9 cellular contexts compared by ENCODE assay signal in the genomic region with DNA sequence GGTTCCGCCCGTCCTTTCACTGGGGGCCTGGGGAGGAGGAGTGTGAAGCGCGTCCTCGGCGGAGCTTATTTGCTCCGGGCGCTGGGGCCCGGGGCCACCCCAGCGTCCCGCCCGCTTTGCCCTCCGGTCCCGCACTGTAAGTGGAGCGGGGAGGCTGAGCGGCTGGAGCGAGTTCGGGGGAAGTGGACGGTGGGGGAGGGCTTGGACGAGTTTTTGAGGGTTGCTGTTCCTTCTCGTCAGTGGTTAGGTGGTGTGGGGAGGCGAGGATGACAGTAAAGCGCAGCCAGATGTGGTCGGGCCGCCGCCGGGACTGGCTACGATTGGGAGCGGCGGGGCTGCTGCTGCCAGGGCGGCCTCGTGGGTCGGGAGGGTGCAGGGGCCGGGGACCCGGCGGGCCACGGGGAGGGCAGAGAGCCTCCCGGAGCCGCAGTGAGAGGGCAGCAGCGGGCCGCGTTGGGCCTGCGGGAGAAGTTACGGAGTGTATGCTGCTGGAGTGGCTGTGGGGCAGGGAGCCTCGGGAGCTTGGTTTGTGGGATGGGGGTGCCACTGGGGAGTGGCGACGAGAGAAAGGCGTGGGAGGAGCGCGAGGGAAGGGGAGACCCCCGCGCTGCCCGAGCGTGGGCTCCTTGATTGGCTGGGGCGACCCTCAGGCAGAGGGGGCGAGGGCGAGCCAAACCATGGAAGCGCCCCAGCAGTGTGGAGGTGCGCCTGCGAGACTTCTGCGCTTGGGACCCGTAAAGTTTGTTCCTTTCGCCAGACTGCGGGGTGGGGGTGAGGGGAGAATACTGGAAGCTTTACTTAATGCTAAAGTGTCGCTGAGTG. TPM values are rescaled to one million over a fixed set of nuclear protein-coding genes. Genes with fewer than 3 reads are reported as not detected.
DNase-seq lines count a peak whose midpoint lies in the region; ATAC-seq lines count a peak whose summit lies in the region.
"Had no signal": no experiment of that assay in that cellular context is flagged by ENCODE, and none has a peak within 500 bp of the region (broad histone marks: within the 10 kb centered on the region; RNA-seq: fewer than 3 reads in every experiment).

No MANE protein-coding gene starts in this region.

- H3K4me3 ChIP-seq in MG63 (peak overlapping the region; percentile 22), adipocyte (ENCODE audit: low read length) (peak overlapping the region; percentile 94), rectal smooth muscle tissue (ENCODE audit: low read length) (peak overlapping the region; percentile 69)

- peak overlapping the region; percentile 41 for H3K27ac ChIP-seq in rectal smooth muscle tissue (ENCODE audit: low read depth, low read length)
- H3K27ac ChIP-seq: neutrophil had no signal

- peak overlapping the region; percentile 94 for H3K9ac ChIP-seq in adipocyte (ENCODE audit: low read length)
- H3K9ac ChIP-seq in rectal smooth muscle tissue (ENCODE audit: low read length) = no peak overlapping the region

- no peaks in the 10 kb centered on the region for H3K9me3 ChIP-seq in MG63
- H3K9me3 ChIP-seq in adipocyte (ENCODE audit: control insufficient read depth, low read length) = no peaks in the 10 kb centered on the region
- H3K9me3 ChIP-seq: neutrophil had no signal

- peak; percentile 76 for DNase-seq in DMS114 treated with DMSO at 0.1 percent for 48 hours (lab: John Stamatoyannopoulos, UW; ENCODE audit: unreplicated experiment)
- DNase-seq in MG63 = peak; percentile 47
- DNase-seq in adipocyte (ENCODE audit: low read depth) = peak; percentile 87
- DNase-seq in left ventricle myocardium superior = peak; percentile 87
- no peak for DNase-seq in stimulated activated CD8-positive, alpha-beta memory T cell treated with anti-CD3 and anti-CD28 coated beads, Interleukin-4, amount 100 ng/mL, for 48 hours
- no peak for DNase-seq in activated naive CD4-positive, alpha-beta T cell treated with anti-CD3 and anti-CD28 coated beads, Interleukin-2, amount 50 U/mL, for 16 hours
- no peak for DNase-seq in activated CD8-positive, alpha-beta memory T cell treated with anti-CD3 and anti-CD28 coated beads, Interleukin-2, amount 50 U/mL, for 48 hours

- ATAC-seq in left ventricle myocardium superior = peak; percentile 81

- H3K36me3 ChIP-seq in MG63 = no peaks in the 10 kb centered on the region
- no peaks in the 10 kb centered on the region for H3K36me3 ChIP-seq in adipocyte (ENCODE audit: control insufficient read depth, insufficient read depth, low read length, severe bottlenecking)
- no peaks in the 10 kb centered on the region for H3K36me3 ChIP-seq in rectal smooth muscle tissue (ENCODE audit: control insufficient read depth, insufficient read depth, low read length)
- H3K36me3 ChIP-seq: neutrophil had no signal

- H3K4me1 ChIP-seq in adipocyte (ENCODE audit: control insufficient read depth, insufficient read depth, low read length) = peaks cover 31% of the 10 kb centered on the region
- H3K4me1 ChIP-seq in rectal smooth muscle tissue (ENCODE audit: control insufficient read depth, insufficient read depth, low read length) = no peaks in the 10 kb centered on the region

- peaks cover 92% of the 10 kb centered on the region for H3K27me3 ChIP-seq in MG63
- H3K27me3 ChIP-seq in adipocyte (replicated peaks; ENCODE audit: control insufficient read depth, insufficient read depth, low read length) = no peaks in the 10 kb centered on the region
- peaks cover 7% of the 10 kb centered on the region for H3K27me3 ChIP-seq in rectal smooth muscle tissue (ENCODE audit: control insufficient read depth, insufficient read depth, low read length)

- intact Hi-C loops in left ventricle myocardium superior (cut with micrococcal nuclease) = loop anchor here (10.0 kb wide), 1 partner anchor 172 kb away; no protein-coding TSS in a partner anchor

RNA-seq across cellular contexts. Expression of a gene that starts 2.1 kb away (rescaled TPM):
- total RNA-seq in MG63 (2014; rRNA removed; shearing (Covaris generic); ENCODE audit: low replicate concordance) = 0.13 and 0.57 TPM in 2 replicates
- 48.1 TPM for total RNA-seq in left ventricle myocardium superior

Comparison
In these comparisons a context has a peak if more than half of its experiments do, and no peak if none do; other contexts are left out.
1. DNase-seq: peak in DMS114 treated with DMSO at 0.1 percent for 48 hours (single experiment), MG63 (single experiment), adipocyte (single experiment) and left ventricle myocardium superior (single experiment); none in stimulated activated CD8-positive, alpha-beta memory T cell treated with anti-CD3 and anti-CD28 coated beads, Interleukin-4, amount 100 ng/mL, for 48 hours (single experiment), activated naive CD4-positive, alpha-beta T cell treated with anti-CD3 and anti-CD28 coated beads, Interleukin-2, amount 50 U/mL, for 16 hours (single experiment) and activated CD8-positive, alpha-beta memory T cell treated with anti-CD3 and anti-CD28 coated beads, Interleukin-2, amount 50 U/mL, for 48 hours (single experiment).
2. H3K4me3 ChIP-seq: peak in every context shown above with its lines; median percentile 94 in adipocyte; 69 in rectal smooth muscle tissue; 22 in MG63.
3. RNA of a gene that starts 2.1 kb away (total RNA-seq): 48.1 TPM in left ventricle myocardium superior (single experiment); 0.13 to 0.57 TPM in MG63; every median in the first group is over 10 times any median in the second.